Comparison of ENCODE assay signal across 1 cellular context in the genomic region with DNA sequence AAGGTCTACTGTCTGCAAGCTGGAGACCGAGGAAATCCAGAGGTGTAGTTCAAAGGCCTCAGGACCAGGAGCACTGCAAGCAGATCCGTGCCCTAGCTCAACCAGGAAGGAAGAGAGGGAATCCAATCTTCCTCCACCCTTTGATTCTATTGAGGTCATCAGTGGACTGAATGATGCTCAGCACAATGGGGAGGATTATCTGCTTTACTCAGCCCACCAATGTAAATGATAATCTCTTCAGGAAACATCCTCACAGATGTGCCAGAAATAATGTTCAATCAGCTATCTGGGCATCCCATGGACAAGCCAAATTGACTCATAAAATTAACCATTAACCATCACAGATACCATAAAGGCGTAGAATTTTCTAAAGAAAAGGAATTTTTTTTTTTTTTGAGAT.
TF ChIP-seq lines count a peak whose summit lies in the region.

No MANE protein-coding gene starts in this region.

TF ChIP-seq in A549, 52 proteins besides CTCF, POLR2A, EP300 and RAD21 (continued from another document):
- TF ChIP-seq, protein P1, sequence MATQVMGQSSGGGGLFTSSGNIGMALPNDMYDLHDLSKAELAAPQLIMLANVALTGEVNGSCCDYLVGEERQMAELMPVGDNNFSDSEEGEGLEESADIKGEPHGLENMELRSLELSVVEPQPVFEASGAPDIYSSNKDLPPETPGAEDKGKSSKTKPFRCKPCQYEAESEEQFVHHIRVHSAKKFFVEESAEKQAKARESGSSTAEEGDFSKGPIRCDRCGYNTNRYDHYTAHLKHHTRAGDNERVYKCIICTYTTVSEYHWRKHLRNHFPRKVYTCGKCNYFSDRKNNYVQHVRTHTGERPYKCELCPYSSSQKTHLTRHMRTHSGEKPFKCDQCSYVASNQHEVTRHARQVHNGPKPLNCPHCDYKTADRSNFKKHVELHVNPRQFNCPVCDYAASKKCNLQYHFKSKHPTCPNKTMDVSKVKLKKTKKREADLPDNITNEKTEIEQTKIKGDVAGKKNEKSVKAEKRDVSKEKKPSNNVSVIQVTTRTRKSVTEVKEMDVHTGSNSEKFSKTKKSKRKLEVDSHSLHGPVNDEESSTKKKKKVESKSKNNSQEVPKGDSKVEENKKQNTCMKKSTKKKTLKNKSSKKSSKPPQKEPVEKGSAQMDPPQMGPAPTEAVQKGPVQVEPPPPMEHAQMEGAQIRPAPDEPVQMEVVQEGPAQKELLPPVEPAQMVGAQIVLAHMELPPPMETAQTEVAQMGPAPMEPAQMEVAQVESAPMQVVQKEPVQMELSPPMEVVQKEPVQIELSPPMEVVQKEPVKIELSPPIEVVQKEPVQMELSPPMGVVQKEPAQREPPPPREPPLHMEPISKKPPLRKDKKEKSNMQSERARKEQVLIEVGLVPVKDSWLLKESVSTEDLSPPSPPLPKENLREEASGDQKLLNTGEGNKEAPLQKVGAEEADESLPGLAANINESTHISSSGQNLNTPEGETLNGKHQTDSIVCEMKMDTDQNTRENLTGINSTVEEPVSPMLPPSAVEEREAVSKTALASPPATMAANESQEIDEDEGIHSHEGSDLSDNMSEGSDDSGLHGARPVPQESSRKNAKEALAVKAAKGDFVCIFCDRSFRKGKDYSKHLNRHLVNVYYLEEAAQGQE (IDR thresholded peaks at IDR 0.05) = no peak
- TF ChIP-seq, protein P2, sequence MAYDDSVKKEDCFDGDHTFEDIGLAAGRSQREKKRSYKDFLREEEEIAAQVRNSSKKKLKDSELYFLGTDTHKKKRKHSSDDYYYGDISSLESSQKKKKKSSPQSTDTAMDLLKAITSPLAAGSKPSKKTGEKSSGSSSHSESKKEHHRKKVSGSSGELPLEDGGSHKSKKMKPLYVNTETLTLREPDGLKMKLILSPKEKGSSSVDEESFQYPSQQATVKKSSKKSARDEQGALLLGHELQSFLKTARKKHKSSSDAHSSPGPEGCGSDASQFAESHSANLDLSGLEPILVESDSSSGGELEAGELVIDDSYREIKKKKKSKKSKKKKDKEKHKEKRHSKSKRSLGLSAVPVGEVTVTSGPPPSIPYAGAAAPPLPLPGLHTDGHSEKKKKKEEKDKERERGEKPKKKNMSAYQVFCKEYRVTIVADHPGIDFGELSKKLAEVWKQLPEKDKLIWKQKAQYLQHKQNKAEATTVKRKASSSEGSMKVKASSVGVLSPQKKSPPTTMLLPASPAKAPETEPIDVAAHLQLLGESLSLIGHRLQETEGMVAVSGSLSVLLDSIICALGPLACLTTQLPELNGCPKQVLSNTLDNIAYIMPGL (CRISPR knock-in tag; IDR thresholded peaks at IDR 0.05; ENCODE audit: borderline replicate concordance) = no peak
- no peak for TF ChIP-seq ZSCAN20 (CRISPR knock-in tag; IDR thresholded peaks at IDR 0.05)
- TF ChIP-seq JUN (IDR thresholded peaks at IDR 0.05) = peak; percentile 88 to 92
- TF ChIP-seq, protein P3, sequence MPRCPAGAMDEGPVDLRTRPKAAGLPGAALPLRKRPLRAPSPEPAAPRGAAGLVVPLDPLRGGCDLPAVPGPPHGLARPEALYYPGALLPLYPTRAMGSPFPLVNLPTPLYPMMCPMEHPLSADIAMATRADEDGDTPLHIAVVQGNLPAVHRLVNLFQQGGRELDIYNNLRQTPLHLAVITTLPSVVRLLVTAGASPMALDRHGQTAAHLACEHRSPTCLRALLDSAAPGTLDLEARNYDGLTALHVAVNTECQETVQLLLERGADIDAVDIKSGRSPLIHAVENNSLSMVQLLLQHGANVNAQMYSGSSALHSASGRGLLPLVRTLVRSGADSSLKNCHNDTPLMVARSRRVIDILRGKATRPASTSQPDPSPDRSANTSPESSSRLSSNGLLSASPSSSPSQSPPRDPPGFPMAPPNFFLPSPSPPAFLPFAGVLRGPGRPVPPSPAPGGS (IDR thresholded peaks at IDR 0.05) = peak; percentile 88; the same call in 2 of the 3 replicates
- no peak for TF ChIP-seq HDAC2 (IDR thresholded peaks at IDR 0.05)
- TF ChIP-seq, protein P4, sequence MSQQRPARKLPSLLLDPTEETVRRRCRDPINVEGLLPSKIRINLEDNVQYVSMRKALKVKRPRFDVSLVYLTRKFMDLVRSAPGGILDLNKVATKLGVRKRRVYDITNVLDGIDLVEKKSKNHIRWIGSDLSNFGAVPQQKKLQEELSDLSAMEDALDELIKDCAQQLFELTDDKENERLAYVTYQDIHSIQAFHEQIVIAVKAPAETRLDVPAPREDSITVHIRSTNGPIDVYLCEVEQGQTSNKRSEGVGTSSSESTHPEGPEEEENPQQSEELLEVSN (IDR thresholded peaks at IDR 0.05; ENCODE audit: borderline replicate concordance, low read depth) = no peak
- no peak for TF ChIP-seq CBX8 (IDR thresholded peaks at IDR 0.05)
- no peak for TF ChIP-seq HEYL (CRISPR knock-in tag; IDR thresholded peaks at IDR 0.05)
- no peak; the same call in 1 of the 2 replicates for TF ChIP-seq HOXB5 (CRISPR knock-in tag; IDR thresholded peaks at IDR 0.05)
- no peak for TF ChIP-seq CHD4 (IDR thresholded peaks at IDR 0.05; ENCODE audit: borderline replicate concordance)
- peak; percentile 45; the same call in 1 of the 2 replicates for TF ChIP-seq FOXS1 (CRISPR knock-in tag; IDR thresholded peaks at IDR 0.05)
- no peak for TF ChIP-seq POLR2AphosphoS2 (conservative IDR thresholded peaks at IDR 0.05; ENCODE audit: low read length)
- no peak for TF ChIP-seq NPAS2 (CRISPR knock-in tag; IDR thresholded peaks at IDR 0.05; ENCODE audit: borderline replicate concordance)
- peak; percentile 85 for TF ChIP-seq MAFK (IDR thresholded peaks at IDR 0.05; ENCODE audit: partially characterized antibody)
- peak; percentile 71; the same call in 1 of the 2 replicates for TF ChIP-seq PBX3 (IDR thresholded peaks at IDR 0.05)
- no peak for TF ChIP-seq FOSB (CRISPR knock-in tag; IDR thresholded peaks at IDR 0.05)
- TF ChIP-seq RNF2 (IDR thresholded peaks at IDR 0.05; ENCODE audit: borderline replicate concordance, low read depth) = no peak
- TF ChIP-seq ZC3H11A (IDR thresholded peaks at IDR 0.05) = no peak
TF ChIP-seq in A549: peak in this region for 13.
